In the genomic region with DNA sequence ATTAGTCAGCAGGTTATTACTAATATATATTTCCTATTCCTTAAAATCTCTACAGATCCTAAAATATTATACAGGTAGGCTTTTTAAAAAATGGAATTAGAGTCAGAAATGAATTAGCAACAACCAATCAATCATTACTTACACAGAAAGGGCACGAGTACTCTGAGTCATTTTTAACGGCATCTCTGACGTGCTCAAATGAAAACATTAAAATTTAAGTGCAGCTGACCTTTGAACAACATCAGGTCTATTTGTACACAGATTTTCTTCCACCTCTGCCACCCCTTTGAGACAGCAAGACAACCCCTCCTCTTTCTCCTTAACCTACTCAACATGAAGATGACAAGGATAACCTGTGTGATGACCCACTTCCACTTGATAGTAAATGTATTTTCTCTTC, we compare ENCODE assay signal across 29 cellular contexts. TPM values are rescaled to one million over a fixed set of nuclear protein-coding genes. Genes with fewer than 3 reads are reported as not detected.
DNase-seq lines count a peak whose midpoint lies in the region; ATAC-seq and TF ChIP-seq lines count a peak whose summit lies in the region.
"Had no signal": no experiment of that assay in that cellular context is flagged by ENCODE, and none has a peak within 500 bp of the region (broad histone marks: within the 10 kb centered on the region; RNA-seq: fewer than 3 reads in every experiment).

No MANE protein-coding gene starts in this region.

- peaks cover 73% of the 10 kb centered on the region for H3K4me1 Mint-ChIP-seq in stimulated activated effector memory CD8-positive, alpha-beta T cell treated with anti-CD3 and anti-CD28 coated beads, Interleukin-12 subunit alpha, Interleukin-12 subunit beta, amount 100 ng/mL, for 72 hours

- peak overlapping the region; percentile 91 for H3K27ac Mint-ChIP-seq in stimulated activated effector memory CD8-positive, alpha-beta T cell treated with anti-CD3 and anti-CD28 coated beads, Interleukin-12 subunit alpha, Interleukin-12 subunit beta, amount 100 ng/mL, for 72 hours
- H3K27ac Mint-ChIP-seq: B cell; CD8-positive, alpha-beta T cell; GM23338; HFFc6 had no signal

- peak; percentile 58 for ATAC-seq in PC-3
- ATAC-seq in stimulated activated effector memory CD8-positive, alpha-beta T cell treated with anti-CD3 and anti-CD28 coated beads, Interleukin-12 subunit alpha, Interleukin-12 subunit beta, amount 100 ng/mL, for 72 hours: no peak
- no peak for ATAC-seq in HG02610 (IDR thresholded peaks at IDR 0.05; ENCODE audit: unreplicated experiment)
- ATAC-seq: CD8-positive, alpha-beta T cell; GM23338 had no signal

- no peaks in the 10 kb centered on the region for H3K9me2 ChIP-seq in PC-3 (replicated peaks; ENCODE audit: low read length)

- peaks cover 10% of the 10 kb centered on the region for H3K36me3 ChIP-seq in PC-3 (ENCODE audit: low read depth, low read length)

- no TSS peak for BruUV-seq in PC-3 (replicated peaks; lab: Mats Ljungman, UMichigan)

- TF ChIP-seq CTCF in PC-3 (conservative IDR thresholded peaks at IDR 0.05; ENCODE audit: low read depth, low read length): no peak

- no peak overlapping the region for H3K4me3 ChIP-seq in PC-3 (ENCODE audit: low read length)
- H3K4me3 ChIP-seq: GM23338, MG63, SK-N-MC had no signal

- no peaks in the 10 kb centered on the region for H3K9me3 Mint-ChIP-seq in stimulated activated effector memory CD8-positive, alpha-beta T cell treated with anti-CD3 and anti-CD28 coated beads, Interleukin-12 subunit alpha, Interleukin-12 subunit beta, amount 100 ng/mL, for 72 hours
- H3K9me3 Mint-ChIP-seq: HFFc6 had no signal

- H3K27me3 ChIP-seq in PC-3 (ENCODE audit: low read length): no peaks in the 10 kb centered on the region
- H3K27me3 ChIP-seq: MG63 had no signal

- H3K9ac ChIP-seq in PC-3 (ENCODE audit: low read length): peak overlapping the region; percentile 54

- H2AFZ ChIP-seq in PC-3 (ENCODE audit: low read length): no peak overlapping the region
- H2AFZ ChIP-seq: GM23338 had no signal

- H4K20me1 ChIP-seq in PC-3 (ENCODE audit: low read length): no peaks in the 10 kb centered on the region

- H3F3A ChIP-seq in PC-3 (ENCODE audit: low read length, unreplicated experiment): no peaks in the 10 kb centered on the region

- no peaks in the 10 kb centered on the region for H3K9me3 ChIP-seq in PC-3 (ENCODE audit: low read length)
- H3K9me3 ChIP-seq: Caco-2, MG63 had no signal

- POLR2A ChIA-PET in PC-3 (lab: Charles Lee; ENCODE audit: unreplicated experiment): no interaction called here

- peaks cover 98% of the 10 kb centered on the region for H3K36me3 Mint-ChIP-seq in stimulated activated effector memory CD8-positive, alpha-beta T cell treated with anti-CD3 and anti-CD28 coated beads, Interleukin-12 subunit alpha, Interleukin-12 subunit beta, amount 100 ng/mL, for 72 hours

- H3K4me2 ChIP-seq in PC-3 (ENCODE audit: low read length): peak overlapping the region; percentile 36
- H3K4me2 ChIP-seq: GM23338 had no signal

- peak overlapping the region; percentile 44 for H3K4me3 Mint-ChIP-seq in stimulated activated effector memory CD8-positive, alpha-beta T cell treated with anti-CD3 and anti-CD28 coated beads, Interleukin-12 subunit alpha, Interleukin-12 subunit beta, amount 100 ng/mL, for 72 hours
- H3K4me3 Mint-ChIP-seq: B cell; CD8-positive, alpha-beta T cell; GM23338; H9; HFFc6 had no signal

- peak overlapping the region; percentile 80 for H3K27ac ChIP-seq in PC-3 (ENCODE audit: low read length)
- H3K27ac ChIP-seq: 22Rv1, C4-2B, SK-N-MC had no signal

- intact Hi-C loops in PC-3 (cut with micrococcal nuclease): loop anchor here (10.0 kb wide), 1 partner anchor 348 kb away; no protein-coding TSS in a partner anchor

- CTCF ChIA-PET in PC-3 (lab: Charles Lee): no interaction called here

- peaks cover 11% of the 10 kb centered on the region for H3K79me2 ChIP-seq in PC-3 (ENCODE audit: low read length)

- H3K4me1 ChIP-seq in PC-3 (ENCODE audit: insufficient read depth, low read length): peaks cover 29% of the 10 kb centered on the region
- H3K4me1 ChIP-seq: Caco-2 had no signal

- DNase-seq in DMS79 (lab: John Stamatoyannopoulos, UW) (peak; percentile 0), DMS79 treated with DMSO at 0.1 percent for 48 hours (lab: John Stamatoyannopoulos, UW) (no peak), PC-3 (peak; percentile 43), kidney tubule cell (ENCODE audit: low spot score) (peak; percentile 7), SHP77 treated with DMSO at 0.1 percent for 48 hours (lab: John Stamatoyannopoulos, UW) (no peak), EL (no peak)
- no peak for DNase-seq in stimulated activated effector memory CD8-positive, alpha-beta T cell treated with anti-CD3 and anti-CD28 coated beads, Interleukin-12 subunit alpha, Interleukin-12 subunit beta, amount 100 ng/mL, for 72 hours (ENCODE audit: low spot score in 2 of 2)
- DNase-seq: Caco-2; CD8-positive, alpha-beta T cell; H9; HFFc6; IMR-90; KG1; MG63; NCI-H1105 treated with DMSO at 0.1 percent for 48 hours; NCI-H146; NCI-H1930; NCI-H2107; NCI-H446; NCI-H526; NCI-H82; RPMI8226; SHP77 had no signal

RNA-seq across cellular contexts. Expression of a gene that starts 19.1 kb away (rescaled TPM):
- 30.4 and 32.3 TPM in 2 replicates for total RNA-seq in PC-3 (2014; rRNA removed)

Comparison
In these comparisons a context has a peak if more than half of its experiments do, and no peak if none do; other contexts are left out.
1. DNase-seq: peak in DMS79 (single experiment), PC-3 (single experiment) and kidney tubule cell (single experiment); none in DMS79 treated with DMSO at 0.1 percent for 48 hours (single experiment), stimulated activated effector memory CD8-positive, alpha-beta T cell treated with anti-CD3 and anti-CD28 coated beads, Interleukin-12 subunit alpha, Interleukin-12 subunit beta, amount 100 ng/mL, for 72 hours (0 of 2), SHP77 treated with DMSO at 0.1 percent for 48 hours (single experiment) and EL (single experiment).